In genomic region chr19:5718032-5718578, GRCh38 we compare ENCODE assay signal across 1 cellular context.
TF ChIP-seq lines count a peak whose summit lies in the region.

No MANE protein-coding gene starts in this region.

TF ChIP-seq in endothelial cell of umbilical vein, 7 proteins besides CTCF, POLR2A, EP300 and RAD21:
- TF ChIP-seq FOS (IDR thresholded peaks at IDR 0.05; ENCODE audit: borderline replicate concordance, insufficient read depth, low read length) (no peak), POLR2AphosphoS5 (IDR thresholded peaks at IDR 0.05; ENCODE audit: insufficient read depth, low read depth, low read length) (no peak), MYC (IDR thresholded peaks at IDR 0.05; ENCODE audit: low read depth, low read length) (no peak), EZH2 (IDR thresholded peaks at IDR 0.05; ENCODE audit: borderline replicate concordance, low read depth, low read length, severe bottlenecking) (no peak), GATA2 (IDR thresholded peaks at IDR 0.05; ENCODE audit: insufficient read depth, insufficient read length, low read depth, low read length) (no peak), MAX (IDR thresholded peaks at IDR 0.05; ENCODE audit: insufficient read depth, insufficient read length) (no peak), JUN (IDR thresholded peaks at IDR 0.05; ENCODE audit: borderline replicate concordance, insufficient read depth, insufficient read length, low read depth) (no peak)
TF ChIP-seq in endothelial cell of umbilical vein: peak in this region for 0.
